In the genomic region with DNA sequence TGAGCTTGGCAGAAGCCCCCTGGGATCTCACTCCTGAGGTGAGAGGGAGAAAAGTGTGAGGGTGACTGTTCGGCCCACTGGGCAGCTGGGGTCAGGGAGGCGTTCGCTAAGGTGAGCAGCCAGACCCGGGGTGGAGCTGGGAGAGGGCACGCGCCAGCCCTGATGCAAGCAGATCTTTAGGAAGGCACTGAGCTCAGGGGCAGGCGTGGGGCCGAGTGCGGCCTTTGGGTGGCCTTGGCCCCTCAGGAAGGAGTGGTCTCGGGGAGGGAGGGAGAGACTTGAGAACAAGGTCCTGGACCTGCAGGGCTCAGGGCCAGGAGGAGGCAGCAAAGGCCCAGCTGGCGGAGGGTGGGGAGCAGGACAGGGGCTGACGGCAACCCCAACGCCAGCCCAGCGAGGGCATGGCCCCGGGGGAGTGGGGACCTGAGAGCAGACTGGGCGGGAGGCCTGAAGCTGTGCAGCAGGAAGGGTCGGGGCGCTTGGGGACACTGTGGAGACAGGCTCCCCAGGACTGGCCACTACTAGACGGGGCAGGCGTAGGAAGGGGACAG, we compare ENCODE assay signal across 1 cellular context.
TF ChIP-seq lines count a peak whose summit lies in the region.

No MANE protein-coding gene starts in this region.

TF ChIP-seq in H1, 55 proteins besides CTCF, POLR2A, EP300 and RAD21:
- TF ChIP-seq BACH1 (IDR thresholded peaks at IDR 0.05; ENCODE audit: low read length) = no peak
- TF ChIP-seq KDM1A (IDR thresholded peaks at IDR 0.05; ENCODE audit: borderline replicate concordance, low read length) = no peak
- TF ChIP-seq NRF1 (IDR thresholded peaks at IDR 0.05; ENCODE audit: low read depth, low read length) = no peak
- no peak for TF ChIP-seq CHD2 (IDR thresholded peaks at IDR 0.05; ENCODE audit: low read length)
- no peak for TF ChIP-seq RBBP5 (IDR thresholded peaks at IDR 0.05; ENCODE audit: borderline replicate concordance, low read depth, low read length)
- TF ChIP-seq EZH2 (IDR thresholded peaks at IDR 0.05; ENCODE audit: low read depth, low read length, severe bottlenecking) = no peak
- TF ChIP-seq HDAC2 (IDR thresholded peaks at IDR 0.05; ENCODE audit: borderline replicate concordance in 1 of 2, low read depth in 2 of 2, low read length in 2 of 2) = no peak
